28 cellular contexts compared by ENCODE assay signal in genomic region chrX:67503453-67503852, GRCh38. TPM values are rescaled to one million over a fixed set of nuclear protein-coding genes. Genes with fewer than 3 reads are reported as not detected.
"Had no signal": no experiment of that assay in that cellular context is flagged by ENCODE, and none has a peak within 500 bp of the region (broad histone marks: within the 10 kb centered on the region; RNA-seq: fewer than 3 reads in every experiment).

No MANE protein-coding gene starts in this region.

- ATAC-seq: effector memory CD8-positive, alpha-beta T cell; esophagus mucosa; foreskin keratinocyte; gastrocnemius medialis; gastroesophageal sphincter; heart left ventricle; heart right ventricle had no signal

- H3K4me3 Mint-ChIP-seq: dendritic cell treated with granulocyte-macrophage colony-stimulating factor and Interleukin-4, amounts not matched to agents 40 ng/mL and 50 ng/mL, for 4 days; effector memory CD8-positive, alpha-beta T cell; endodermal cell had no signal

- H3K27me3 ChIP-seq: colonic mucosa, esophagus muscularis mucosa, esophagus squamous epithelium, foreskin keratinocyte, gastroesophageal sphincter, heart left ventricle, heart right ventricle had no signal

- H3K4me1 ChIP-seq: colonic mucosa, esophagus muscularis mucosa, esophagus squamous epithelium, foreskin keratinocyte, gastrocnemius medialis, gastroesophageal sphincter, heart left ventricle, heart right ventricle had no signal

- H3K4me3 ChIP-seq: colonic mucosa, coronary artery, dorsolateral prefrontal cortex, esophagus muscularis mucosa, esophagus squamous epithelium, gastrocnemius medialis, gastroesophageal sphincter, heart left ventricle, heart right ventricle had no signal

- H3K4me1 Mint-ChIP-seq: endodermal cell had no signal

- DNase-seq: colonic mucosa; cortex of kidney; dermis blood vessel endothelial cell; dorsolateral prefrontal cortex; effector CD4-positive, alpha-beta T cell; effector CD8-positive, alpha-beta T cell; effector memory CD4-positive, alpha-beta T cell; effector memory CD8-positive, alpha-beta T cell; endodermal cell; erythroblast; esophagus squamous epithelium; foreskin fibroblast; foreskin keratinocyte; foreskin melanocyte; gastrocnemius medialis; glutamatergic neuron; head of caudate nucleus; heart left ventricle; heart right ventricle had no signal

- H3K27ac ChIP-seq: colonic mucosa, coronary artery, dorsolateral prefrontal cortex, epithelial cell of prostate, esophagus muscularis mucosa, esophagus squamous epithelium, foreskin keratinocyte, gastrocnemius medialis, gastroesophageal sphincter, heart left ventricle, heart right ventricle had no signal

- H3K36me3 ChIP-seq: colonic mucosa, esophagus muscularis mucosa, esophagus squamous epithelium, gastrocnemius medialis, gastroesophageal sphincter, heart left ventricle, heart right ventricle had no signal

- H3K27me3 Mint-ChIP-seq: dendritic cell treated with granulocyte-macrophage colony-stimulating factor and Interleukin-4, amounts not matched to agents 40 ng/mL and 50 ng/mL, for 4 days; effector memory CD8-positive, alpha-beta T cell had no signal

- H3K9me3 ChIP-seq: colonic mucosa, gastroesophageal sphincter had no signal

- H3K27ac Mint-ChIP-seq: dendritic cell treated with granulocyte-macrophage colony-stimulating factor and Interleukin-4, amounts not matched to agents 40 ng/mL and 50 ng/mL, for 4 days; effector memory CD8-positive, alpha-beta T cell; endodermal cell had no signal

- FAIRE-seq: endometrium, endothelial cell of umbilical vein, frontal cortex had no signal

RNA-seq across cellular contexts. Expression of gene AR, which starts 40.4 kb away (rescaled TPM):
- polyA plus RNA-seq: foreskin keratinocyte had no signal
